Comparison of ENCODE assay signal across 31 cellular contexts in the genomic region with DNA sequence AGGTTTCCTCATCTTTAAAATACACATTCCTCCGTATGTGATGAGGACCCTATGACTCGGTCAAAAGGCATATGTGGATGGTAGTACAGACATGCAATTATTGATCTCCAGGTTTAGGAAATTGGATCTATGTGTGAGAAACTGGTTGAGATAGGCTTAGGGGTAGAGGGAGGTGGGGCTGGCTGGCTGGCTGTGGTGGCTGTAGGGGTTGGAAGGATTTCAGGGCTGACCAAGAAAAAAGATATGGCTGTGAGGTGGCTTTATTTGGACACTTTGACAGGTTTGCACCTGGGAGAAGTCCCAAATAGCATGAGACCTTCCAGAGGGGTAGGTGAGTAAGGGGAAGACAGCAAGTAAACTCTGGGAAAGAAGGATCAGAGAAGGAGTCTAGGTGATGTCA. TPM values are rescaled to one million over a fixed set of nuclear protein-coding genes. Genes with fewer than 3 reads are reported as not detected.
"Had no signal": no experiment of that assay in that cellular context is flagged by ENCODE, and none has a peak within 500 bp of the region (broad histone marks: within the 10 kb centered on the region; RNA-seq: fewer than 3 reads in every experiment).

No MANE protein-coding gene starts in this region.

- H3K4me3 Mint-ChIP-seq: activated CD4-positive, alpha-beta T cell treated with anti-CD3 and anti-CD28 coated beads, Interleukin-2, amount 10 ng/mL, durations not matched to agents 7 days and 5 days; activated CD8-positive, alpha-beta T cell treated with anti-CD3 and anti-CD28 coated beads, Interleukin-2, amount 10 ng/mL, durations not matched to agents 7 days and 5 days; activated naive CD4-positive, alpha-beta T cell treated with anti-CD3 and anti-CD28 coated beads, Interleukin-2, amount 10 ng/mL, durations not matched to agents 7 days and 5 days; activated naive CD8-positive, alpha-beta T cell; activated T-cell treated with anti-CD3 and anti-CD28 coated beads, Interleukin-2, amount 50 U/mL, for 24 hours; central memory CD8-positive, alpha-beta T cell; T-cell; T-helper 17 cell had no signal

- H3K27ac Mint-ChIP-seq: activated CD4-positive, alpha-beta T cell treated with anti-CD3 and anti-CD28 coated beads, Interleukin-2, amount 10 ng/mL, durations not matched to agents 7 days and 5 days; activated CD8-positive, alpha-beta T cell treated with anti-CD3 and anti-CD28 coated beads, Interleukin-2, amount 10 ng/mL, durations not matched to agents 7 days and 5 days; activated naive CD4-positive, alpha-beta T cell treated with anti-CD3 and anti-CD28 coated beads, Interleukin-2, amount 10 ng/mL, durations not matched to agents 7 days and 5 days; activated naive CD8-positive, alpha-beta T cell; activated T-cell treated with anti-CD3 and anti-CD28 coated beads, Interleukin-2, amount 50 U/mL, for 24 hours; T-cell; T-helper 17 cell had no signal

- H3K4me3 ChIP-seq: ascending aorta, cardiac muscle cell had no signal

- H3K4me1 ChIP-seq: ascending aorta had no signal

- H3K4me1 Mint-ChIP-seq: central memory CD8-positive, alpha-beta T cell; T-helper 17 cell had no signal

- ATAC-seq: activated CD8-positive, alpha-beta T cell treated with anti-CD3 and anti-CD28 coated beads, Interleukin-2, amount 10 ng/mL, durations not matched to agents 7 days and 5 days; Panc1; SK-N-SH treated with all-trans-retinoic acid at 6 μM for 48 hours; T-cell; T-helper 17 cell had no signal

- H3K9me3 ChIP-seq: ascending aorta had no signal

- H3K27ac ChIP-seq: ascending aorta, cardiac muscle cell, WERI-Rb-1 had no signal

- H3K27me3 ChIP-seq: ascending aorta, cardiac muscle cell had no signal

- DNase-seq: activated CD4-positive, alpha-beta T cell treated with anti-CD3 and anti-CD28 coated beads, Interleukin-2, amount 10 ng/mL, durations not matched to agents 7 days and 5 days; activated CD4-positive, alpha-beta T cell treated with anti-CD3 and anti-CD28 coated beads, Interleukin-2, amount 50 U/mL, for 48 hours; activated CD4-positive, CD25-positive, alpha-beta regulatory T cell; activated CD8-positive, alpha-beta T cell treated with anti-CD3 and anti-CD28 coated beads, Interleukin-2, amount 10 ng/mL, durations not matched to agents 7 days and 5 days; activated naive CD4-positive, alpha-beta T cell treated with anti-CD3 and anti-CD28 coated beads, Interleukin-2, amount 10 ng/mL, durations not matched to agents 7 days and 5 days; activated T-cell treated with anti-CD3 and anti-CD28 coated beads, Interleukin-2, amount 50 U/mL, for 24 hours; amygdala; Kasumi-1; KG1; MM.1S; MV-4-11; NCI-H1092; NCI-H1436 treated with DMSO at 0.1 percent for 48 hours; NCI-H1694 treated with DMSO at 0.1 percent for 48 hours; NCI-H524 treated with DMSO at 0.1 percent for 48 hours; SHP77 treated with DMSO at 0.1 percent for 48 hours; T-cell; T-helper 17 cell; T1000; WERI-Rb-1 had no signal

- H3K27me3 Mint-ChIP-seq: activated CD4-positive, alpha-beta T cell treated with anti-CD3 and anti-CD28 coated beads, Interleukin-2, amount 10 ng/mL, durations not matched to agents 7 days and 5 days; activated naive CD4-positive, alpha-beta T cell treated with anti-CD3 and anti-CD28 coated beads, Interleukin-2, amount 10 ng/mL, durations not matched to agents 7 days and 5 days; activated naive CD8-positive, alpha-beta T cell; activated T-cell treated with anti-CD3 and anti-CD28 coated beads, Interleukin-2, amount 50 U/mL, for 24 hours; central memory CD8-positive, alpha-beta T cell; T-cell; T-helper 17 cell had no signal

RNA-seq across cellular contexts. Expression of a gene that starts 39.6 kb away (rescaled TPM):
- total RNA-seq: activated CD4-positive, alpha-beta T cell treated with anti-CD3 and anti-CD28 coated beads, Interleukin-2, amount 10 ng/mL, durations not matched to agents 7 days and 5 days; activated CD8-positive, alpha-beta T cell treated with anti-CD3 and anti-CD28 coated beads, Interleukin-2, amount 10 ng/mL, durations not matched to agents 7 days and 5 days; ascending aorta; cardiac muscle cell; chondrocyte; NCI-H460; RPMI7951; SK-MEL-5; T-cell; T-helper 17 cell had no signal
- polyA plus RNA-seq: adipose tissue, cardiac muscle cell had no signal
